8 cellular contexts compared by ENCODE assay signal in the genomic region with DNA sequence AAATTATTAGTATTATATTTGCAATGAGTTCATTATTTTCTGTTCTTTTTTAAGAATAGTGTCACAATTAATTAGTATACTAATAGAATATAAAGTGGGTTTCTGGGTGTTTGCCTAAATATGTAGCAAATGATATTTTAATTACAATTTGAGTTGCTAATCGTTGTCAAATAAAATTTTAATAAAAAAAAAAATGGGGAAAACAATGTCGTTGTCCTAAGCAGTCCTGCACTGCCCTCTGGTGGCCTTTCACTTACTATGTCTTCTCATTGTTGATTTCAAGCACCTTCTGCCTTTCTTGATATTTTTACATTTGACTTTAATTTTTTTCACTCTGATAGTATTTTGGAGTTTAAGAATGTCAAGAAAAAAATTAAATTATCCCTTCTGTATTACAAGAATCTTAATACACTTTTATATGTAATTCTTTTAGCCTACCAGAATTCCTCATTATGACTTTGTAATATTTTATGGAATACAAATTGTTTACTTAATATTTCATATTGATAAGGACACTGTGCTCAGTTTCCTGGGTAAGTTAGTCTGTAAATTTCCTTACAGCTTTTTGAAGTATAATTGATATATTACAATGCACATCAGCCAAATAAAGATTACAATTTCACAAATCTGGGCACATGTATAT.
DNase-seq lines count a peak whose midpoint lies in the region; ATAC-seq, FAIRE-seq and TF ChIP-seq lines count a peak whose summit lies in the region.

No MANE protein-coding gene starts in this region.

- intact Hi-C loops in natural killer cell (cut with micrococcal nuclease): no loop called here

- H3K9me1 ChIP-seq in keratinocyte (ENCODE audit: control insufficient read depth, extremely low read depth, insufficient read depth, low read length): no peaks in the 10 kb centered on the region

- no peaks in the 10 kb centered on the region for H3K36me3 ChIP-seq in keratinocyte (ENCODE audit: control insufficient read depth in 2 of 2, extremely low read depth in 1 of 2, insufficient read depth in 2 of 2, low read length in 2 of 2)

- no peak overlapping the region for H2AFZ ChIP-seq in keratinocyte (ENCODE audit: control insufficient read depth, low read length)

- H3K79me2 ChIP-seq in keratinocyte (ENCODE audit: control insufficient read depth, insufficient read depth, low read length): no peaks in the 10 kb centered on the region

- FAIRE-seq in keratinocyte (lab: Jason Lieb, UNC): no peak

- no peak overlapping the region for H3K9ac ChIP-seq in keratinocyte (ENCODE audit: control insufficient read depth, extremely low read depth, insufficient read depth, low read length)

- dilution Hi-C loops in keratinocyte (cut with MboI; ENCODE audit: extremely low pct_ligation_motif_present, low sequenced_read_pairs): no loop called here

- TF ChIP-seq CTCF in natural killer cell (IDR thresholded peaks at IDR 0.05) (peak; percentile 57), keratinocyte (optimal IDR thresholded peaks at IDR 0.05 in 1 of 3, IDR thresholded peaks at IDR 0.05 in 1 of 3, conservative IDR thresholded peaks at IDR 0.05 in 1 of 3; ENCODE audit: extremely low read depth in 1 of 3, insufficient read depth in 2 of 3, low read length in 3 of 3) (peak; percentile 16 to 43 (median 37))

- no peak overlapping the region for H3K4me3 ChIP-seq in keratinocyte (ENCODE audit: control insufficient read depth in 2 of 3, extremely low read depth in 1 of 3, insufficient read depth in 2 of 3, low read depth in 1 of 3, low read length in 3 of 3)

- H4K20me1 ChIP-seq in keratinocyte (ENCODE audit: control insufficient read depth, extremely low read depth, insufficient read depth, low read length): no peaks in the 10 kb centered on the region

- H3K27me3 Mint-ChIP-seq in natural killer cell (ENCODE audit: low read depth in 2 of 2): peaks cover 2 to 15% of the 10 kb centered on the region in 2 donors
- H3K27me3 Mint-ChIP-seq in natural killer cell treated with Interleukin-12 subunit alpha and Interleukin-12 subunit beta and Interleukin-15 and Interleukin-18, amount 100 ng/mL, for 72 hours: peaks cover 6 to 8% of the 10 kb centered on the region in 2 donors
- no peaks in the 10 kb centered on the region for H3K27me3 Mint-ChIP-seq in activated naive CD8-positive, alpha-beta T cell treated with anti-CD3 and anti-CD28 coated beads for 36 hours

- H3K27ac ChIP-seq in keratinocyte (ENCODE audit: control insufficient read depth, insufficient read depth, low read length): no peak overlapping the region

- peaks cover 4 to 8% of the 10 kb centered on the region in 2 donors for H3K9me3 Mint-ChIP-seq in natural killer cell
- H3K9me3 Mint-ChIP-seq in natural killer cell treated with Interleukin-12 subunit alpha and Interleukin-12 subunit beta and Interleukin-15 and Interleukin-18, amount 100 ng/mL, for 72 hours: peaks cover 10% of the 10 kb centered on the region
- peaks cover 31% of the 10 kb centered on the region for H3K9me3 Mint-ChIP-seq in activated naive CD8-positive, alpha-beta T cell treated with anti-CD3 and anti-CD28 coated beads for 36 hours

- ATAC-seq in natural killer cell: no peak
- ATAC-seq in natural killer cell treated with Interleukin-12 subunit alpha and Interleukin-12 subunit beta and Interleukin-15 and Interleukin-18, amount 100 ng/mL, for 72 hours: no peak

- H3K36me3 Mint-ChIP-seq in natural killer cell: peaks cover 17% of the 10 kb centered on the region
- H3K36me3 Mint-ChIP-seq in natural killer cell treated with Interleukin-12 subunit alpha and Interleukin-12 subunit beta and Interleukin-15 and Interleukin-18, amount 100 ng/mL, for 72 hours: peaks cover 22% of the 10 kb centered on the region
- peaks cover 2% of the 10 kb centered on the region for H3K36me3 Mint-ChIP-seq in activated naive CD8-positive, alpha-beta T cell treated with anti-CD3 and anti-CD28 coated beads for 36 hours

- no peak overlapping the region for H3K27ac Mint-ChIP-seq in natural killer cell
- H3K27ac Mint-ChIP-seq in natural killer cell treated with Interleukin-12 subunit alpha and Interleukin-12 subunit beta and Interleukin-15 and Interleukin-18, amount 100 ng/mL, for 72 hours: no peak overlapping the region
- H3K27ac Mint-ChIP-seq in activated naive CD8-positive, alpha-beta T cell treated with anti-CD3 and anti-CD28 coated beads for 36 hours: no peak overlapping the region

- no peak overlapping the region for H3K4me3 Mint-ChIP-seq in natural killer cell
- H3K4me3 Mint-ChIP-seq in natural killer cell treated with Interleukin-12 subunit alpha and Interleukin-12 subunit beta and Interleukin-15 and Interleukin-18, amount 100 ng/mL, for 72 hours: no peak overlapping the region
- no peak overlapping the region for H3K4me3 Mint-ChIP-seq in activated naive CD8-positive, alpha-beta T cell treated with anti-CD3 and anti-CD28 coated beads for 36 hours

- H3K27me3 ChIP-seq in keratinocyte (ENCODE audit: control insufficient read depth, extremely low read depth, insufficient read depth, low read length): no peaks in the 10 kb centered on the region

- H3K4me2 ChIP-seq in keratinocyte (ENCODE audit: control insufficient read depth, extremely low read depth, insufficient read depth, low read depth, low read length): no peak overlapping the region

- no peaks in the 10 kb centered on the region for H3K4me1 Mint-ChIP-seq in natural killer cell
- no peaks in the 10 kb centered on the region for H3K4me1 Mint-ChIP-seq in natural killer cell treated with Interleukin-12 subunit alpha and Interleukin-12 subunit beta and Interleukin-15 and Interleukin-18, amount 100 ng/mL, for 72 hours (ENCODE audit: low read depth in 2 of 2)
- no peaks in the 10 kb centered on the region for H3K4me1 Mint-ChIP-seq in activated naive CD8-positive, alpha-beta T cell treated with anti-CD3 and anti-CD28 coated beads for 36 hours

- peaks cover under 1% of the 10 kb centered on the region for H3K9me3 ChIP-seq in keratinocyte (ENCODE audit: control insufficient read depth, low read depth, low read length)

- no peaks in the 10 kb centered on the region for H3K4me1 ChIP-seq in keratinocyte (ENCODE audit: control insufficient read depth, extremely low read depth, insufficient read depth, low read length)

- DNase-seq in natural killer cell (no peak), MV-4-11 (lab: John Stamatoyannopoulos, UW) (peak; percentile 33), keratinocyte (ENCODE audit: low read depth, low spot score) (no peak), HuH-7.5 (ENCODE audit: low spot score) (no peak), DMS79 (lab: John Stamatoyannopoulos, UW) (no peak)
- no peak for DNase-seq in natural killer cell treated with Interleukin-12 subunit alpha and Interleukin-12 subunit beta and Interleukin-15 and Interleukin-18, amount 100 ng/mL, for 72 hours (ENCODE audit: low spot score)
- DNase-seq in activated naive CD8-positive, alpha-beta T cell treated with anti-CD3 and anti-CD28 coated beads for 36 hours: peak; percentile 12
- DNase-seq in stimulated activated CD4-positive, alpha-beta T cell treated with anti-CD3 and anti-CD28 coated beads, Interleukin-12 subunit alpha, Interleukin-12 subunit beta, amount 100 ng/mL, for 4 hours: no peak

Comparison
In these comparisons a context has a peak if more than half of its experiments do, and no peak if none do; other contexts are left out.
1. DNase-seq: peak in MV-4-11 (single experiment) and activated naive CD8-positive, alpha-beta T cell treated with anti-CD3 and anti-CD28 coated beads for 36 hours (single experiment); none in natural killer cell (single experiment), natural killer cell treated with Interleukin-12 subunit alpha and Interleukin-12 subunit beta and Interleukin-15 and Interleukin-18, amount 100 ng/mL, for 72 hours (single experiment), keratinocyte (single experiment), HuH-7.5 (single experiment), DMS79 (single experiment) and stimulated activated CD4-positive, alpha-beta T cell treated with anti-CD3 and anti-CD28 coated beads, Interleukin-12 subunit alpha, Interleukin-12 subunit beta, amount 100 ng/mL, for 4 hours (single experiment).